ENCODE assay signal across 32 cellular contexts in genomic region chr4:38711066-38711465, GRCh38.
"Had no signal": no experiment of that assay in that cellular context is flagged by ENCODE, and none has a peak within 500 bp of the region (broad histone marks: within the 10 kb centered on the region; RNA-seq: fewer than 3 reads in every experiment).

No MANE protein-coding gene starts in this region.

- H3K4me3 Mint-ChIP-seq: activated CD4-positive, alpha-beta memory T cell treated with anti-CD3 and anti-CD28 coated beads for 36 hours; activated CD4-positive, alpha-beta T cell treated with anti-CD3 and anti-CD28 coated beads for 36 hours; activated CD4-positive, alpha-beta T cell treated with anti-CD3 and anti-CD28 coated beads, Interleukin-2, amount 10 ng/mL, durations not matched to agents 24 days and 14 days; activated CD8-positive, alpha-beta memory T cell treated with anti-CD3 and anti-CD28 coated beads, Interleukin-2, amount 10 ng/mL, durations not matched to agents 7 days and 5 days; activated CD8-positive, alpha-beta T cell treated with anti-CD3 and anti-CD28 coated beads, Interleukin-2, amount 10 ng/mL, durations not matched to agents 7 days and 5 days; activated naive CD4-positive, alpha-beta T cell treated with anti-CD3 and anti-CD28 coated beads for 36 hours; activated naive CD4-positive, alpha-beta T cell treated with anti-CD3 and anti-CD28 coated beads, Interleukin-2, amount 50 U/mL, for 24 hours; activated naive CD8-positive, alpha-beta T cell treated with anti-CD3 and anti-CD28 coated beads for 36 hours; activated naive CD8-positive, alpha-beta T cell treated with anti-CD3 and anti-CD28 coated beads, Interleukin-2, amount 50 U/mL, for 24 hours; activated T-helper 1 cell treated with anti-CD3 and anti-CD28 coated beads, Interleukin-12 subunit alpha, Interleukin-12 subunit beta, Interleukin-2, Interleukin-4 antibody, amounts not matched to agents 30 ng/mL and 10 ng/mL and 1 ng/mL, durations not matched to agents 14 hours and 24 hours and 36 hours; effector memory CD8-positive, alpha-beta T cell had no signal

- DNase-seq: activated CD4-positive, alpha-beta memory T cell treated with anti-CD3 and anti-CD28 coated beads for 36 hours; activated CD4-positive, alpha-beta T cell treated with anti-CD3 and anti-CD28 coated beads for 36 hours; activated CD4-positive, alpha-beta T cell treated with anti-CD3 and anti-CD28 coated beads, Interleukin-2, amount 10 ng/mL, durations not matched to agents 24 days and 14 days; activated CD4-positive, CD25-positive, alpha-beta regulatory T cell; activated CD4-positive, CD25-positive, alpha-beta regulatory T cell treated with anti-CD3 and anti-CD28 coated beads, Interleukin-2, amount 50 U/mL, for 72 hours; activated CD8-positive, alpha-beta memory T cell treated with anti-CD3 and anti-CD28 coated beads, Interleukin-2, amount 10 ng/mL, durations not matched to agents 7 days and 5 days; activated CD8-positive, alpha-beta memory T cell treated with anti-CD3 and anti-CD28 coated beads, Interleukin-2, amount 50 U/mL, for 4 hours; activated CD8-positive, alpha-beta T cell treated with anti-CD3 and anti-CD28 coated beads, Interleukin-2, amount 10 ng/mL, durations not matched to agents 7 days and 5 days; activated effector memory CD4-positive, alpha-beta T cell treated with anti-CD3 and anti-CD28 coated beads, Interleukin-2, amount 50 U/mL, for 16 hours; activated naive CD4-positive, alpha-beta T cell treated with anti-CD3 and anti-CD28 coated beads for 36 hours; activated naive CD8-positive, alpha-beta T cell treated with anti-CD3 and anti-CD28 coated beads for 36 hours; activated naive CD8-positive, alpha-beta T cell treated with anti-CD3 and anti-CD28 coated beads, Interleukin-2, amount 50 U/mL, for 24 hours; activated T-cell treated with anti-CD3 and anti-CD28 coated beads, Interleukin-2, amount 50 U/mL, for 1 hour; activated T-cell treated with anti-CD3 and anti-CD28 coated beads, Interleukin-2, amount 50 U/mL, for 48 hours; adrenal gland; amygdala; aorta; body of pancreas; caudate nucleus; cortex of kidney; dermis blood vessel endothelial cell; effector CD4-positive, alpha-beta T cell; effector memory CD8-positive, alpha-beta T cell; erythroblast; esophagus squamous epithelium; foreskin melanocyte; heart right ventricle; T-helper 2 cell had no signal

- ATAC-seq: activated CD4-positive, alpha-beta T cell treated with anti-CD3 and anti-CD28 coated beads for 36 hours; activated CD8-positive, alpha-beta memory T cell treated with anti-CD3 and anti-CD28 coated beads, Interleukin-2, amount 10 ng/mL, durations not matched to agents 7 days and 5 days; activated CD8-positive, alpha-beta T cell treated with anti-CD3 and anti-CD28 coated beads, Interleukin-2, amount 10 ng/mL, durations not matched to agents 7 days and 5 days; activated naive CD8-positive, alpha-beta T cell treated with anti-CD3 and anti-CD28 coated beads, Interleukin-2, amount 50 U/mL, for 24 hours; body of pancreas; effector memory CD8-positive, alpha-beta T cell; gastroesophageal sphincter; heart right ventricle had no signal

- H3K27me3 Mint-ChIP-seq: activated CD4-positive, alpha-beta memory T cell treated with anti-CD3 and anti-CD28 coated beads for 36 hours; activated naive CD4-positive, alpha-beta T cell treated with anti-CD3 and anti-CD28 coated beads, Interleukin-2, amount 50 U/mL, for 24 hours; activated naive CD8-positive, alpha-beta T cell treated with anti-CD3 and anti-CD28 coated beads for 36 hours; activated naive CD8-positive, alpha-beta T cell treated with anti-CD3 and anti-CD28 coated beads, Interleukin-2, amount 50 U/mL, for 24 hours; effector memory CD8-positive, alpha-beta T cell had no signal

- H3K27ac Mint-ChIP-seq: activated CD4-positive, alpha-beta memory T cell treated with anti-CD3 and anti-CD28 coated beads for 36 hours; activated CD4-positive, alpha-beta T cell treated with anti-CD3 and anti-CD28 coated beads for 36 hours; activated CD4-positive, alpha-beta T cell treated with anti-CD3 and anti-CD28 coated beads, Interleukin-2, amount 10 ng/mL, durations not matched to agents 24 days and 14 days; activated CD8-positive, alpha-beta memory T cell treated with anti-CD3 and anti-CD28 coated beads, Interleukin-2, amount 10 ng/mL, durations not matched to agents 7 days and 5 days; activated CD8-positive, alpha-beta T cell treated with anti-CD3 and anti-CD28 coated beads, Interleukin-2, amount 10 ng/mL, durations not matched to agents 7 days and 5 days; activated naive CD4-positive, alpha-beta T cell treated with anti-CD3 and anti-CD28 coated beads for 36 hours; activated naive CD4-positive, alpha-beta T cell treated with anti-CD3 and anti-CD28 coated beads, Interleukin-2, amount 50 U/mL, for 24 hours; activated naive CD8-positive, alpha-beta T cell treated with anti-CD3 and anti-CD28 coated beads for 36 hours; activated naive CD8-positive, alpha-beta T cell treated with anti-CD3 and anti-CD28 coated beads, Interleukin-2, amount 50 U/mL, for 24 hours; activated T-helper 1 cell treated with anti-CD3 and anti-CD28 coated beads, Interleukin-12 subunit alpha, Interleukin-12 subunit beta, Interleukin-2, Interleukin-4 antibody, amounts not matched to agents 30 ng/mL and 10 ng/mL and 1 ng/mL, durations not matched to agents 14 hours and 24 hours and 36 hours; activated T-helper 2 cell treated with anti-CD3 and anti-CD28 coated beads, Interferon-gamma antibody, Interleukin-2, Interleukin-4, amounts not matched to agents 10 μg/mL and 5 μg/mL and 100 μg/mL, durations not matched to agents 14 hours and 24 hours and 36 hours; effector memory CD8-positive, alpha-beta T cell had no signal
